ENCODE assay signal across 10 cellular contexts in the genomic region with DNA sequence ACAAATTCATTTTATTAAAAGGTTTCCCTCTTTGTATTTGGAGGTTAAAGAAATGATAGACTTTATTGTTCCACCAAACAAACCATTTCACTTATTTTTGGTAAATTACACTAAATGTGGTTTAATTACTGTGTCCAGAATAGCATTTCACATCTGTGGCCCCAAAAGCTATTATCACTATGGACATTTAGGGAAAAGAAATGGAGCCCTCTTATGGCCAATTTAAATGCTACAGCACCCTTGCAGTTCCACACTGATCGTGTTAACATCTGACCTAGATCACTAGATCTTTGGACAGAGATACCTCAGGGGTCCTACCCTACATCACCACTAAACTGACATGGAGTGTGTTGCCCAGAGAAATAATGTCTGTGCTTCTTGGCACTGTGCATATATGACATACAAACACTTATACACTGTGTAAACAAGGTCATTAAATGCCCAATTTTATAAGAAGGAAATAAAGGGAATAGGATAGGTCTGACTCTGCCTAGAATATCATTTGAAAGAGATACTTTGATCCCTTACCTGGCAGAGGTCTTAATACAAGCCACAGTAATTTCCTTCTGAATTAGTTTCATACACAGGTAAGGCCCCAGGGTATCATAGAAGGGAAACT.
DNase-seq lines count a peak whose midpoint lies in the region; ATAC-seq and TF ChIP-seq lines count a peak whose summit lies in the region.
"Had no signal": no experiment of that assay in that cellular context is flagged by ENCODE, and none has a peak within 500 bp of the region (broad histone marks: within the 10 kb centered on the region; RNA-seq: fewer than 3 reads in every experiment).

No MANE protein-coding gene starts in this region.

- DNase-seq in ELR (ENCODE audit: low read depth), result peak; percentile 42
- DNase-seq in PC-9, result no peak
- DNase-seq in endothelial cell (ENCODE audit: low spot score), result peak; percentile 20
- DNase-seq in neural crest cell (ENCODE audit: low read depth, low spot score), result no peak
- DNase-seq in activated CD8-positive, alpha-beta memory T cell treated with anti-CD3 and anti-CD28 coated beads, Interleukin-2, amount 50 U/mL, for 48 hours, result no peak
- DNase-seq: T-cell had no signal

- H3F3A ChIP-seq in PC-9 (ENCODE audit: insufficient read depth, low read depth), result no peaks in the 10 kb centered on the region

- peak; percentile 62 for TF ChIP-seq CTCF in PC-9 (conservative IDR thresholded peaks at IDR 0.05)
- TF ChIP-seq CTCF in endothelial cell (IDR thresholded peaks at IDR 0.05; ENCODE audit: unreplicated experiment), result peak; percentile 49
- TF ChIP-seq CTCF in neural crest cell (conservative IDR thresholded peaks at IDR 0.05), result peak; percentile 69

- H3K4me1 Mint-ChIP-seq in endothelial cell (ENCODE audit: unreplicated experiment) (peaks cover 23% of the 10 kb centered on the region), neural crest cell (no peaks in the 10 kb centered on the region)

- H3K27ac Mint-ChIP-seq in endothelial cell (ENCODE audit: unreplicated experiment), result no peak overlapping the region
- H3K27ac Mint-ChIP-seq in neural crest cell (ENCODE audit: unreplicated experiment), result no peak overlapping the region
- H3K27ac Mint-ChIP-seq: T-cell had no signal

- no peak overlapping the region for H3K27ac ChIP-seq in PC-9

- POLR2A ChIA-PET in PC-9 (lab: Charles Lee; ENCODE audit: unreplicated experiment), result no interaction called here

- H3K4me1 ChIP-seq in PC-9 (replicated peaks; ENCODE audit: insufficient read depth), result no peaks in the 10 kb centered on the region

- CTCF ChIA-PET in PC-9 (lab: Charles Lee), result no interaction called here

- H3K27me3 ChIP-seq in PC-9 (ENCODE audit: insufficient read depth, low read depth), result no peaks in the 10 kb centered on the region

- H2AFZ ChIP-seq in PC-9, result no peak overlapping the region

- H3K9me2 ChIP-seq in PC-9 (ENCODE audit: insufficient read depth), result no peaks in the 10 kb centered on the region

- no peak overlapping the region for H3K4me3 ChIP-seq in PC-9

- H3K9me3 Mint-ChIP-seq in endothelial cell (ENCODE audit: unreplicated experiment) (no peaks in the 10 kb centered on the region), neural crest cell (no peaks in the 10 kb centered on the region)
- H3K9me3 Mint-ChIP-seq: naive thymus-derived CD8-positive, alpha-beta T cell; T-cell had no signal

- no TSS peak for BruUV-seq in PC-9 (replicated peaks; lab: Mats Ljungman, UMichigan)

- no peaks in the 10 kb centered on the region for H4K20me1 ChIP-seq in PC-9 (ENCODE audit: insufficient read depth)

- H3K9me3 ChIP-seq in PC-9 (ENCODE audit: insufficient read depth, low read depth), result no peaks in the 10 kb centered on the region

- no peak overlapping the region for H3K4me2 ChIP-seq in PC-9

- no peak overlapping the region for H3K4me3 Mint-ChIP-seq in endothelial cell (ENCODE audit: unreplicated experiment)
- H3K4me3 Mint-ChIP-seq in neural crest cell, result no peak overlapping the region
- H3K4me3 Mint-ChIP-seq: naive thymus-derived CD8-positive, alpha-beta T cell; T-cell had no signal

- H3K36me3 ChIP-seq in PC-9 (ENCODE audit: low read depth), result no peaks in the 10 kb centered on the region

- intact Hi-C loops in PC-9 (cut with micrococcal nuclease; ENCODE audit: unreplicated experiment), result loop anchor here (5.0 kb wide), 1 partner anchor 639 kb away; no protein-coding TSS in a partner anchor

- no peaks in the 10 kb centered on the region for H3K79me2 ChIP-seq in PC-9 (ENCODE audit: low read depth)

- no peaks in the 10 kb centered on the region for H3K36me3 Mint-ChIP-seq in endothelial cell (ENCODE audit: low read depth, unreplicated experiment)
- H3K36me3 Mint-ChIP-seq in neural crest cell (ENCODE audit: low read depth), result no peaks in the 10 kb centered on the region
- H3K36me3 Mint-ChIP-seq: naive thymus-derived CD8-positive, alpha-beta T cell; T-cell had no signal

- H3K27me3 Mint-ChIP-seq in endothelial cell (ENCODE audit: unreplicated experiment), result no peaks in the 10 kb centered on the region
- peaks cover 8% of the 10 kb centered on the region for H3K27me3 Mint-ChIP-seq in neural crest cell (ENCODE audit: low read depth)
- H3K27me3 Mint-ChIP-seq: T-cell had no signal

- peak; percentile 54 for ATAC-seq in HG02884 (IDR thresholded peaks at IDR 0.05; ENCODE audit: unreplicated experiment)
- ATAC-seq in HG02571 (IDR thresholded peaks at IDR 0.05; ENCODE audit: unreplicated experiment), result no peak
- no peak for ATAC-seq in HG03159 (IDR thresholded peaks at IDR 0.05; ENCODE audit: unreplicated experiment)

Comparison
In these comparisons a context has a peak if more than half of its experiments do, and no peak if none do; other contexts are left out.
1. DNase-seq: peak in ELR (single experiment) and endothelial cell (single experiment); none in PC-9 (0 of 2), neural crest cell (single experiment) and activated CD8-positive, alpha-beta memory T cell treated with anti-CD3 and anti-CD28 coated beads, Interleukin-2, amount 50 U/mL, for 48 hours (single experiment).
2. Peak in every context shown above with its lines, with median percentiles within 50 percentile points of each other: CTCF ChIP-seq.